Comparison of ENCODE assay signal across 12 cellular contexts in genomic region chr17:7590743-7591142, GRCh38. TPM values are rescaled to one million over a fixed set of nuclear protein-coding genes. Genes with fewer than 3 reads are reported as not detected.
DNase-seq lines count a peak whose midpoint lies in the region; ATAC-seq, FAIRE-seq and TF ChIP-seq lines count a peak whose summit lies in the region.
"Had no signal": no experiment of that assay in that cellular context is flagged by ENCODE, and none has a peak within 500 bp of the region (broad histone marks: within the 10 kb centered on the region; RNA-seq: fewer than 3 reads in every experiment).

No MANE protein-coding gene starts in this region.

- H4K20me1 ChIP-seq in GM12878 (ENCODE audit: control insufficient read depth, insufficient read depth): no peaks in the 10 kb centered on the region; the same call in 1 of the 2 replicates
- no peaks in the 10 kb centered on the region for H4K20me1 ChIP-seq in keratinocyte (ENCODE audit: control insufficient read depth, extremely low read depth, insufficient read depth, low read length)

- H3K27ac ChIP-seq in GM12878 (ENCODE audit: control insufficient read depth, insufficient read depth): no peak overlapping the region
- peak overlapping the region; percentile 99 for H3K27ac ChIP-seq in keratinocyte (ENCODE audit: control insufficient read depth, insufficient read depth, low read length)
- no peak overlapping the region for H3K27ac ChIP-seq in testis

- BruUV-seq in GM12878 (replicated peaks; lab: Mats Ljungman, UMichigan): no TSS peak

- H3K4me1 ChIP-seq in GM12878 (ENCODE audit: control insufficient read depth, insufficient read depth, low read length): peaks cover 3% of the 10 kb centered on the region; the same call in 1 of the 2 replicates
- H3K4me1 ChIP-seq in keratinocyte (ENCODE audit: control insufficient read depth, extremely low read depth, insufficient read depth, low read length): peaks cover 31% of the 10 kb centered on the region
- peaks cover 2% of the 10 kb centered on the region for H3K4me1 ChIP-seq in testis

- no peak for TF ChIP-seq EP300 in GM12878 (IDR thresholded peaks at IDR 0.05; ENCODE audit: borderline replicate concordance in 1 of 2, control insufficient read depth in 1 of 2, low read depth in 2 of 2, low read length in 2 of 2)

- H3K27ac Mint-ChIP-seq in HFFc6: peak overlapping the region; percentile 92
- H3K27ac Mint-ChIP-seq: memory B cell had no signal

- H3K27me3 Mint-ChIP-seq in HFFc6 (ENCODE audit: insufficient read depth): peaks cover 7% of the 10 kb centered on the region
- H3K27me3 Mint-ChIP-seq: memory B cell had no signal

- no peak overlapping the region for H2AFZ ChIP-seq in GM12878 (ENCODE audit: control insufficient read depth, low read depth, low read length)
- no peak overlapping the region for H2AFZ ChIP-seq in keratinocyte (ENCODE audit: control insufficient read depth, low read length)

- H3K36me3 ChIP-seq in GM12878 (ENCODE audit: control insufficient read depth in 2 of 2, insufficient read depth in 2 of 2, low read length in 1 of 2) (peaks cover 24 to 26% of the 10 kb centered on the region in 2 experiments), keratinocyte (ENCODE audit: control insufficient read depth in 2 of 2, extremely low read depth in 1 of 2, insufficient read depth in 2 of 2, low read length in 2 of 2) (peaks cover 42 to 54% of the 10 kb centered on the region in 2 experiments), testis (ENCODE audit: low read depth, missing control alignments) (no peaks in the 10 kb centered on the region)

- H3K4me2 ChIP-seq in GM12878 (ENCODE audit: control insufficient read depth, insufficient read depth) (no peak overlapping the region), keratinocyte (ENCODE audit: control insufficient read depth, extremely low read depth, insufficient read depth, low read depth, low read length) (peak overlapping the region; percentile 97)

- FAIRE-seq in GM12878 (lab: Jason Lieb, UNC) (no peak), keratinocyte (lab: Jason Lieb, UNC) (peak; percentile 90)

- TF ChIP-seq POLR2A in GM12878 (IDR thresholded peaks at IDR 0.05; ENCODE audit: low read depth, low read length) (peak; percentile 28; the same call in 1 of the 2 replicates), testis (IDR thresholded peaks at IDR 0.05) (no peak)

- H3K9me1 ChIP-seq in keratinocyte (ENCODE audit: control insufficient read depth, extremely low read depth, insufficient read depth, low read length): no peaks in the 10 kb centered on the region

- H3K9me3 Mint-ChIP-seq in HFFc6: no peaks in the 10 kb centered on the region
- H3K9me3 Mint-ChIP-seq: memory B cell had no signal

- dilution Hi-C loops in keratinocyte (cut with MboI; ENCODE audit: extremely low pct_ligation_motif_present, low sequenced_read_pairs): no loop called here

- CTCF ChIA-PET in GM12878 (lab: Yijun Ruan, JAX): interaction anchor here (2.4 to 2.6 kb wide), 2 partner anchors 76 to 235 kb away, joined by 10 to 14 read pairs; partner anchors contain the start of gene TMEM95

- in situ Hi-C loops in GM12878 (cut with MboI): no loop called here

- peak overlapping the region; percentile 75 for H3K4me3 Mint-ChIP-seq in HFFc6
- H3K4me3 Mint-ChIP-seq: memory B cell had no signal

- no peaks in the 10 kb centered on the region for H3K27me3 ChIP-seq in GM12878 (replicated peaks in 1 of 2; ENCODE audit: control insufficient read depth in 2 of 2, insufficient read depth in 2 of 2, low read length in 1 of 2)
- H3K27me3 ChIP-seq in keratinocyte (ENCODE audit: control insufficient read depth, extremely low read depth, insufficient read depth, low read length): no peaks in the 10 kb centered on the region
- no peaks in the 10 kb centered on the region for H3K27me3 ChIP-seq in testis

- H3K36me3 Mint-ChIP-seq in HFFc6 (ENCODE audit: low read depth): peaks cover 29% of the 10 kb centered on the region

- intact Hi-C loops in GM12878 (cut with micrococcal nuclease; ENCODE audit: unreplicated experiment) (no loop called here), testis (cut with DNase I; ENCODE audit: low total_unique reads) (no loop called here)

- SMC1A ChIA-PET in GM12878 (lab: Charles Lee; ENCODE audit: uncharacterized antibody, unreplicated experiment): no interaction called here

- no peaks in the 10 kb centered on the region for H3K9me3 ChIP-seq in GM12878 (replicated peaks; ENCODE audit: control insufficient read depth, insufficient read depth, low read length)
- no peaks in the 10 kb centered on the region for H3K9me3 ChIP-seq in keratinocyte (ENCODE audit: control insufficient read depth, low read depth, low read length)
- no peaks in the 10 kb centered on the region for H3K9me3 ChIP-seq in testis

- no peak for TF ChIP-seq RAD21 in GM12878 (IDR thresholded peaks at IDR 0.05; ENCODE audit: insufficient read depth, low read depth, low read length)

- no peak; the same call in 2 of the 3 replicates for ATAC-seq in GM12878
- no peak for ATAC-seq in HG03097 (IDR thresholded peaks at IDR 0.05; ENCODE audit: low FRiP score, unreplicated experiment)
- no peak for ATAC-seq in HG02981 (IDR thresholded peaks at IDR 0.05; ENCODE audit: unreplicated experiment)
- ATAC-seq in HG02973 (IDR thresholded peaks at IDR 0.05; ENCODE audit: unreplicated experiment): no peak

- DNase-seq in AG08395 (ENCODE audit: low spot score) (peak; percentile 67), HFFc6 (peak; percentile 57), GM12878 (ENCODE audit: low read depth, low spot score) (no peak), keratinocyte (ENCODE audit: low read depth, low spot score) (no peak), testis (no peak)
- DNase-seq: cortex of kidney; NCI-H510A; stimulated activated CD4-positive, alpha-beta T cell treated with anti-CD3 and anti-CD28 coated beads, Interleukin-4, amount 100 ng/mL, for 1 hour had no signal

- RAD21 ChIA-PET in GM12878 (lab: Charles Lee; ENCODE audit: unreplicated experiment): interaction anchor here (0.7 kb wide), 1 partner anchor 399 kb away, joined by 3 read pairs; no protein-coding TSS in a partner anchor

- TF ChIP-seq CTCF in HFFc6 (IDR thresholded peaks at IDR 0.05): no peak
- no peak for TF ChIP-seq CTCF in GM12878 (IDR thresholded peaks at IDR 0.05 in 2 of 3, conservative IDR thresholded peaks at IDR 0.05 in 1 of 3; ENCODE audit: control insufficient read depth in 2 of 3, extremely low read depth in 1 of 3, insufficient read depth in 1 of 3, low read depth in 3 of 3, low read length in 3 of 3)
- TF ChIP-seq CTCF in keratinocyte (optimal IDR thresholded peaks at IDR 0.05 in 1 of 3, IDR thresholded peaks at IDR 0.05 in 1 of 3, conservative IDR thresholded peaks at IDR 0.05 in 1 of 3; ENCODE audit: extremely low read depth in 1 of 3, insufficient read depth in 2 of 3, low read length in 3 of 3): no peak
- TF ChIP-seq CTCF in testis (IDR thresholded peaks at IDR 0.05): no peak

- POLR2A ChIA-PET in GM12878 (lab: Charles Lee): no interaction called here

- peaks cover 2% of the 10 kb centered on the region; the same call in 1 of the 2 replicates for H3K79me2 ChIP-seq in GM12878 (ENCODE audit: control insufficient read depth, insufficient read depth, low read length)
- peaks cover 32% of the 10 kb centered on the region for H3K79me2 ChIP-seq in keratinocyte (ENCODE audit: control insufficient read depth, insufficient read depth, low read length)

- H3K4me1 Mint-ChIP-seq in HFFc6 (ENCODE audit: low read depth): peaks cover 63% of the 10 kb centered on the region

- 78% methylated on average over 4 of the region's 4 CpGs for WGBS in GM12878 (ENCODE audit: insufficient coverage, insufficient replicate concordance, low lambda C conversion rate, missing lambda C conversion rate)
- WGBS in testis, 2 donors: 53 to 80% methylated on average over 3 to 4 of the region's 4 CpGs

- no peak overlapping the region for H3K4me3 ChIP-seq in GM12878
- peak overlapping the region; percentile 67 to 92 (median 67) for H3K4me3 ChIP-seq in keratinocyte (ENCODE audit: control insufficient read depth in 2 of 3, extremely low read depth in 1 of 3, insufficient read depth in 2 of 3, low read depth in 1 of 3, low read length in 3 of 3)
- H3K4me3 ChIP-seq in testis: no peak overlapping the region

- H3K9ac ChIP-seq in GM12878 (ENCODE audit: control insufficient read depth, insufficient read depth, low read length): no peak overlapping the region
- H3K9ac ChIP-seq in keratinocyte (ENCODE audit: control insufficient read depth, extremely low read depth, insufficient read depth, low read length): peak overlapping the region; percentile 91

RNA-seq across cellular contexts. Expression of gene SOX15, which starts 0.8 kb away (rescaled TPM):
- 1 to 10 TPM in 1 of 6 experiments, under 1 TPM in 5; 0.62 to 1.0 (median 0.81) TPM for total RNA-seq in HFFc6 (2021; fragmentation: NEBNext Ultra II Directional; extraction: Animal tissue kit (Norgen Biotek cat#: 25700))
- total RNA-seq in GM12878 (2013; cell fraction: nucleolus; rRNA removed): 0.49 and 0.79 TPM in 2 replicates
- total RNA-seq in GM12878 (2014; rRNA removed) (0.27 TPM in 1 of 2 replicates, not detected in the other), GM12878 (2014; rRNA removed; fragmentation: Illumina TruSeq; extraction: Trizol) (not detected in 2 replicates), GM12878 (2021) (0.19 and 0.28 TPM in 2 replicates), testis (1 to 10 TPM; 2.8 to 4.0 TPM)
- not detected for polyA plus RNA-seq in GM12878 (2011; ENCODE audit: low read depth)
- polyA plus RNA-seq in GM12878 (2011; rRNA removed) (0.10 TPM in 1 of 2 replicates, not detected in the other), GM12878 (2014; fragmentation: Illumina TruSeq; extraction: Trizol) (0.07 TPM in 1 of 2 replicates, not detected in the other), GM12878 (2014; fragmentation: Nextera tagmentation; extraction: Ambion mirVana) (under 1 TPM; 0.06 to 0.09 TPM), GM12878 (2014; rRNA removed) (0.22 and 0.62 TPM in 2 replicates), GM12878 (2016; fragmentation: Nextera tagmentation; extraction: Ambion mirVana) (under 1 TPM; 0.25 to 0.53 TPM), keratinocyte (85.7 to 111 TPM (median 86.2 TPM) in 3 replicates), testis (ENCODE audit: insufficient read depth, low read depth, low replicate concordance) (2.6 TPM)
- not detected in 2 replicates for polyA plus RNA-seq in GM12878 (2011; cell fraction: cytosol; rRNA removed)
- polyA plus RNA-seq in GM12878 (2011; cell fraction: nucleus; rRNA removed): 0.73 and 1.5 TPM in 2 replicates
- polyA plus RNA-seq in GM12878 (2012): 0.76 and 1.1 TPM in 2 replicates
- not detected in 2 replicates for polyA minus RNA-seq in GM12878 (2011; rRNA and poly(A)+ RNA removed)
- polyA minus RNA-seq in GM12878 (2011; cell fraction: cytosol; rRNA and poly(A)+ RNA removed): not detected in 2 replicates
- polyA minus RNA-seq in GM12878 (2011; cell fraction: nucleus; rRNA and poly(A)+ RNA removed): 0.36 and 0.77 TPM in 2 replicates
- 21.8 TPM for polyA plus RNA-seq in keratinocyte (2011; ENCODE audit: low read depth)
- 60.4 and 130 TPM in 2 replicates for polyA plus RNA-seq in keratinocyte (2011; cell fraction: cytosol; rRNA removed)
- polyA plus RNA-seq in keratinocyte (2011; cell fraction: nucleus; rRNA removed): 100.0 and 127 TPM in 2 replicates
- 93.4 and 183 TPM in 2 replicates for polyA plus RNA-seq in keratinocyte (2012; ENCODE audit: low replicate concordance)
- 38.9 to 110 TPM (median 44.2 TPM) in 3 replicates for polyA minus RNA-seq in keratinocyte
- polyA minus RNA-seq in keratinocyte (2011; cell fraction: cytosol; rRNA and poly(A)+ RNA removed): 177 TPM
- polyA minus RNA-seq in keratinocyte (2011; cell fraction: nucleus; rRNA and poly(A)+ RNA removed): 83.3 and 86.1 TPM in 2 replicates

RNA-seq across cellular contexts. Expression of gene MPDU1, which starts 7.1 kb away (rescaled TPM):
- total RNA-seq in HFFc6 (2021; fragmentation: NEBNext Ultra II Directional; extraction: Animal tissue kit (Norgen Biotek cat#: 25700)): 10 to 100 TPM; 59.2 to 91.2 (median 68.6) TPM
- 51.1 and 59.2 TPM in 2 replicates for total RNA-seq in GM12878 (2013; cell fraction: nucleolus; rRNA removed)
- 91.5 and 95.2 TPM in 2 replicates for total RNA-seq in GM12878 (2014; rRNA removed)
- total RNA-seq in GM12878 (2014; rRNA removed; fragmentation: Illumina TruSeq; extraction: Trizol): 68.8 and 69.2 TPM in 2 replicates
- 44.3 and 52.7 TPM in 2 replicates for total RNA-seq in GM12878 (2021)
- polyA plus RNA-seq in GM12878 (2011; ENCODE audit: low read depth): 36.3 TPM
- polyA plus RNA-seq in GM12878 (2011; rRNA removed): 67.0 and 98.8 TPM in 2 replicates
- 169 and 174 TPM in 2 replicates for polyA plus RNA-seq in GM12878 (2011; cell fraction: cytosol; rRNA removed)
- polyA plus RNA-seq in GM12878 (2011; cell fraction: nucleus; rRNA removed): 82.8 and 91.1 TPM in 2 replicates
- polyA plus RNA-seq in GM12878 (2012): 37.5 and 41.5 TPM in 2 replicates
- polyA plus RNA-seq in GM12878 (2014; fragmentation: Illumina TruSeq; extraction: Trizol): 130 and 138 TPM in 2 replicates
- polyA plus RNA-seq in GM12878 (2014; fragmentation: Nextera tagmentation; extraction: Ambion mirVana): 10 to 100 TPM in 1 of 2 experiments, 1 to 10 TPM in 1; 3.6 to 11.6 TPM
- polyA plus RNA-seq in GM12878 (2014; rRNA removed): 64.4 and 78.9 TPM in 2 replicates
- 10 to 100 TPM; 78.9 to 80.1 TPM for polyA plus RNA-seq in GM12878 (2016; fragmentation: Nextera tagmentation; extraction: Ambion mirVana)
- 83.3 and 99.3 TPM in 2 replicates for polyA minus RNA-seq in GM12878 (2011; rRNA and poly(A)+ RNA removed)
- polyA minus RNA-seq in GM12878 (2011; cell fraction: cytosol; rRNA and poly(A)+ RNA removed): 14.3 and 16.9 TPM in 2 replicates
- polyA minus RNA-seq in GM12878 (2011; cell fraction: nucleus; rRNA and poly(A)+ RNA removed): 11.2 and 24.4 TPM in 2 replicates
- polyA plus RNA-seq in keratinocyte: 57.8 to 71.5 TPM (median 63.0 TPM) in 3 replicates
- 4.6 TPM for polyA plus RNA-seq in keratinocyte (2011; ENCODE audit: low read depth)
- polyA plus RNA-seq in keratinocyte (2011; cell fraction: cytosol; rRNA removed): 34.9 and 50.7 TPM in 2 replicates
- 59.1 and 75.4 TPM in 2 replicates for polyA plus RNA-seq in keratinocyte (2011; cell fraction: nucleus; rRNA removed)
- polyA plus RNA-seq in keratinocyte (2012; ENCODE audit: low replicate concordance): 32.9 and 34.3 TPM in 2 replicates
- 56.7 to 87.7 TPM (median 77.3 TPM) in 3 replicates for polyA minus RNA-seq in keratinocyte
- polyA minus RNA-seq in keratinocyte (2011; cell fraction: cytosol; rRNA and poly(A)+ RNA removed): 35.3 TPM
- polyA minus RNA-seq in keratinocyte (2011; cell fraction: nucleus; rRNA and poly(A)+ RNA removed): 21.5 and 22.4 TPM in 2 replicates
- 10 to 100 TPM; 55.7 to 88.7 TPM for total RNA-seq in testis
- polyA plus RNA-seq in testis (ENCODE audit: insufficient read depth, low read depth, low replicate concordance): 60.9 TPM

RNA-seq across cellular contexts. Expression of gene CD68, which starts 11.3 kb away (rescaled TPM):
- 10 to 100 TPM; 46.6 to 71.7 (median 68.5) TPM for total RNA-seq in HFFc6 (2021; fragmentation: NEBNext Ultra II Directional; extraction: Animal tissue kit (Norgen Biotek cat#: 25700))
- total RNA-seq in GM12878 (2013; cell fraction: nucleolus; rRNA removed): 2.3 and 4.1 TPM in 2 replicates
- total RNA-seq in GM12878 (2014; rRNA removed) (2.6 and 3.4 TPM in 2 replicates), GM12878 (2014; rRNA removed; fragmentation: Illumina TruSeq; extraction: Trizol) (3.7 TPM in 2 replicates), GM12878 (2021) (2.6 and 3.2 TPM in 2 replicates), testis (1 to 10 TPM; 2.0 to 6.4 TPM)
- polyA plus RNA-seq in GM12878 (2011; ENCODE audit: low read depth): 4.0 TPM
- polyA plus RNA-seq in GM12878 (2011; rRNA removed) (2.7 and 6.9 TPM in 2 replicates), GM12878 (2014; fragmentation: Illumina TruSeq; extraction: Trizol) (3.0 and 6.1 TPM in 2 replicates), GM12878 (2014; fragmentation: Nextera tagmentation; extraction: Ambion mirVana) (1 to 10 TPM; 3.7 to 5.0 TPM), GM12878 (2014; rRNA removed) (4.2 and 4.3 TPM in 2 replicates), GM12878 (2016; fragmentation: Nextera tagmentation; extraction: Ambion mirVana) (1 to 10 TPM; 3.2 to 3.9 TPM), keratinocyte (12.2 to 26.6 TPM (median 14.0 TPM) in 3 replicates), testis (ENCODE audit: insufficient read depth, low read depth, low replicate concordance) (54.8 TPM)
- 6.2 and 6.4 TPM in 2 replicates for polyA plus RNA-seq in GM12878 (2011; cell fraction: cytosol; rRNA removed)
- polyA plus RNA-seq in GM12878 (2011; cell fraction: nucleus; rRNA removed): 3.3 and 6.3 TPM in 2 replicates
- 7.1 and 7.6 TPM in 2 replicates for polyA plus RNA-seq in GM12878 (2012)
- polyA minus RNA-seq in GM12878 (2011; rRNA and poly(A)+ RNA removed): 1.8 and 3.2 TPM in 2 replicates
- polyA minus RNA-seq in GM12878 (2011; cell fraction: cytosol; rRNA and poly(A)+ RNA removed): 2.0 and 4.3 TPM in 2 replicates
- polyA minus RNA-seq in GM12878 (2011; cell fraction: nucleus; rRNA and poly(A)+ RNA removed): 2.5 and 11.0 TPM in 2 replicates
- polyA plus RNA-seq in keratinocyte (2011; ENCODE audit: low read depth): 17.3 TPM
- polyA plus RNA-seq in keratinocyte (2011; cell fraction: cytosol; rRNA removed): 8.8 and 11.4 TPM in 2 replicates
- 2.3 and 4.7 TPM in 2 replicates for polyA plus RNA-seq in keratinocyte (2011; cell fraction: nucleus; rRNA removed)
- polyA plus RNA-seq in keratinocyte (2012; ENCODE audit: low replicate concordance): 7.8 and 37.6 TPM in 2 replicates
- polyA minus RNA-seq in keratinocyte: 9.5 to 21.7 TPM (median 16.4 TPM) in 3 replicates
- polyA minus RNA-seq in keratinocyte (2011; cell fraction: cytosol; rRNA and poly(A)+ RNA removed): 4.0 TPM
- 1.9 and 2.1 TPM in 2 replicates for polyA minus RNA-seq in keratinocyte (2011; cell fraction: nucleus; rRNA and poly(A)+ RNA removed)

RNA-seq across cellular contexts. Expression of gene FXR2, which starts 24.0 kb away (rescaled TPM):
- total RNA-seq in HFFc6 (2021; fragmentation: NEBNext Ultra II Directional; extraction: Animal tissue kit (Norgen Biotek cat#: 25700)): 10 to 100 TPM; 49.3 to 62.3 (median 51.5) TPM
- 24.2 and 24.3 TPM in 2 replicates for total RNA-seq in GM12878 (2013; cell fraction: nucleolus; rRNA removed)
- total RNA-seq in GM12878 (2014; rRNA removed): 24.5 and 31.6 TPM in 2 replicates
- total RNA-seq in GM12878 (2014; rRNA removed; fragmentation: Illumina TruSeq; extraction: Trizol): 17.7 and 20.2 TPM in 2 replicates
- 26.3 and 29.6 TPM in 2 replicates for total RNA-seq in GM12878 (2021)
- 6.6 TPM for polyA plus RNA-seq in GM12878 (2011; ENCODE audit: low read depth)
- polyA plus RNA-seq in GM12878 (2011; rRNA removed): 13.5 and 23.8 TPM in 2 replicates
- polyA plus RNA-seq in GM12878 (2011; cell fraction: cytosol; rRNA removed): 36.1 and 37.3 TPM in 2 replicates
- 52.8 and 57.9 TPM in 2 replicates for polyA plus RNA-seq in GM12878 (2011; cell fraction: nucleus; rRNA removed)
- 17.6 and 18.6 TPM in 2 replicates for polyA plus RNA-seq in GM12878 (2012)
- polyA plus RNA-seq in GM12878 (2014; fragmentation: Illumina TruSeq; extraction: Trizol): 22.2 and 33.3 TPM in 2 replicates
- 1 to 10 TPM; 1.6 to 4.6 TPM for polyA plus RNA-seq in GM12878 (2014; fragmentation: Nextera tagmentation; extraction: Ambion mirVana)
- 26.7 and 31.9 TPM in 2 replicates for polyA plus RNA-seq in GM12878 (2014; rRNA removed)
- polyA plus RNA-seq in GM12878 (2016; fragmentation: Nextera tagmentation; extraction: Ambion mirVana): 1 to 10 TPM; 6.7 to 8.6 TPM
- 16.8 and 39.7 TPM in 2 replicates for polyA minus RNA-seq in GM12878 (2011; rRNA and poly(A)+ RNA removed)
- 12.6 and 16.0 TPM in 2 replicates for polyA minus RNA-seq in GM12878 (2011; cell fraction: cytosol; rRNA and poly(A)+ RNA removed)
- polyA minus RNA-seq in GM12878 (2011; cell fraction: nucleus; rRNA and poly(A)+ RNA removed): 6.4 and 16.8 TPM in 2 replicates
- 30.6 to 44.3 TPM (median 32.2 TPM) in 3 replicates for polyA plus RNA-seq in keratinocyte
- 18.0 TPM for polyA plus RNA-seq in keratinocyte (2011; ENCODE audit: low read depth)
- 30.5 and 40.9 TPM in 2 replicates for polyA plus RNA-seq in keratinocyte (2011; cell fraction: cytosol; rRNA removed)
- 54.7 and 71.5 TPM in 2 replicates for polyA plus RNA-seq in keratinocyte (2011; cell fraction: nucleus; rRNA removed)
- polyA plus RNA-seq in keratinocyte (2012; ENCODE audit: low replicate concordance): 27.7 and 31.6 TPM in 2 replicates
- polyA minus RNA-seq in keratinocyte: 30.3 to 82.2 TPM (median 47.0 TPM) in 3 replicates
- polyA minus RNA-seq in keratinocyte (2011; cell fraction: cytosol; rRNA and poly(A)+ RNA removed): 51.0 TPM
- 21.5 and 22.6 TPM in 2 replicates for polyA minus RNA-seq in keratinocyte (2011; cell fraction: nucleus; rRNA and poly(A)+ RNA removed)
- total RNA-seq in testis: 10 to 100 TPM; 53.8 to 60.3 TPM
- polyA plus RNA-seq in testis (ENCODE audit: insufficient read depth, low read depth, low replicate concordance): 76.0 TPM

RNA-seq across cellular contexts. Expression of gene SENP3, which starts 29.0 kb away (rescaled TPM):
- 10 to 100 TPM; 53.9 to 70.3 (median 60.3) TPM for total RNA-seq in HFFc6 (2021; fragmentation: NEBNext Ultra II Directional; extraction: Animal tissue kit (Norgen Biotek cat#: 25700))
- total RNA-seq in GM12878 (2013; cell fraction: nucleolus; rRNA removed): 41.1 and 48.2 TPM in 2 replicates
- 88.4 and 88.8 TPM in 2 replicates for total RNA-seq in GM12878 (2014; rRNA removed)
- 77.5 and 78.4 TPM in 2 replicates for total RNA-seq in GM12878 (2014; rRNA removed; fragmentation: Illumina TruSeq; extraction: Trizol)
- total RNA-seq in GM12878 (2021): 67.0 and 72.8 TPM in 2 replicates
- polyA plus RNA-seq in GM12878 (2011; ENCODE audit: low read depth): 52.4 TPM
- polyA plus RNA-seq in GM12878 (2011; rRNA removed): 74.0 and 99.9 TPM in 2 replicates
- polyA plus RNA-seq in GM12878 (2011; cell fraction: cytosol; rRNA removed): 86.2 and 87.5 TPM in 2 replicates
- 122 and 132 TPM in 2 replicates for polyA plus RNA-seq in GM12878 (2011; cell fraction: nucleus; rRNA removed)
- polyA plus RNA-seq in GM12878 (2012): 28.4 and 30.1 TPM in 2 replicates
- 113 and 134 TPM in 2 replicates for polyA plus RNA-seq in GM12878 (2014; fragmentation: Illumina TruSeq; extraction: Trizol)
- polyA plus RNA-seq in GM12878 (2014; fragmentation: Nextera tagmentation; extraction: Ambion mirVana): 1 to 10 TPM; 1.8 TPM
- polyA plus RNA-seq in GM12878 (2014; rRNA removed): 78.3 and 81.9 TPM in 2 replicates
- 1 to 10 TPM; 5.1 to 6.5 TPM for polyA plus RNA-seq in GM12878 (2016; fragmentation: Nextera tagmentation; extraction: Ambion mirVana)
- polyA minus RNA-seq in GM12878 (2011; rRNA and poly(A)+ RNA removed): 65.7 and 76.4 TPM in 2 replicates
- 27.5 and 33.0 TPM in 2 replicates for polyA minus RNA-seq in GM12878 (2011; cell fraction: cytosol; rRNA and poly(A)+ RNA removed)
- 16.3 and 29.1 TPM in 2 replicates for polyA minus RNA-seq in GM12878 (2011; cell fraction: nucleus; rRNA and poly(A)+ RNA removed)
- 98.9 to 110 TPM (median 99.1 TPM) in 3 replicates for polyA plus RNA-seq in keratinocyte
- polyA plus RNA-seq in keratinocyte (2011; ENCODE audit: low read depth): 15.9 TPM
- polyA plus RNA-seq in keratinocyte (2011; cell fraction: cytosol; rRNA removed): 90.1 and 106 TPM in 2 replicates
- polyA plus RNA-seq in keratinocyte (2011; cell fraction: nucleus; rRNA removed): 72.1 TPM in 2 replicates
- polyA plus RNA-seq in keratinocyte (2012; ENCODE audit: low replicate concordance): 37.4 and 53.9 TPM in 2 replicates
- polyA minus RNA-seq in keratinocyte: 85.2 to 96.9 TPM (median 89.1 TPM) in 3 replicates
- 71.0 TPM for polyA minus RNA-seq in keratinocyte (2011; cell fraction: cytosol; rRNA and poly(A)+ RNA removed)
- polyA minus RNA-seq in keratinocyte (2011; cell fraction: nucleus; rRNA and poly(A)+ RNA removed): 19.2 and 31.1 TPM in 2 replicates
- total RNA-seq in testis: 10 to 100 TPM; 77.4 to 83.5 TPM
- 108 TPM for polyA plus RNA-seq in testis (ENCODE audit: insufficient read depth, low read depth, low replicate concordance)

Comparison
In these comparisons a context has a peak if more than half of its experiments do, and no peak if none do; other contexts are left out.
1. DNase-seq: peak in AG08395 (single experiment) and HFFc6 (single experiment); none in GM12878 (single experiment), keratinocyte (single experiment) and testis (single experiment).
2. H3K4me3 ChIP-seq: peak in keratinocyte (3 of 3); none in GM12878 (single experiment) and testis (0 of 2).
3. RNA of gene CD68, which starts 11.3 kb away (total RNA-seq): 46.6 to 71.7 TPM in HFFc6; 2.0 to 6.4 TPM in testis and 2.3 to 4.1 TPM in GM12878; every median in the first group is over 4 times any median in the second.